Comparison of ENCODE assay signal across 1 cellular context in genomic region chr1:43763497-43763973, GRCh38.
TF ChIP-seq lines count a peak whose summit lies in the region.

No MANE protein-coding gene starts in this region.

TF ChIP-seq in GM23338, 12 proteins besides CTCF, POLR2A, EP300 and RAD21 (continued from another document):
- no peak for TF ChIP-seq REST (IDR thresholded peaks at IDR 0.05; ENCODE audit: unreplicated experiment)
- TF ChIP-seq ETS1 (IDR thresholded peaks at IDR 0.05) = no peak
- no peak for TF ChIP-seq CREB1 (CRISPR knock-in tag; IDR thresholded peaks at IDR 0.05; ENCODE audit: low read depth)
- no peak for TF ChIP-seq NANOG (IDR thresholded peaks at IDR 0.05; ENCODE audit: borderline replicate concordance)
- no peak for TF ChIP-seq JUNB (IDR thresholded peaks at IDR 0.05; ENCODE audit: unreplicated experiment)
